Comparison of ENCODE assay signal across 8 cellular contexts in the genomic region with DNA sequence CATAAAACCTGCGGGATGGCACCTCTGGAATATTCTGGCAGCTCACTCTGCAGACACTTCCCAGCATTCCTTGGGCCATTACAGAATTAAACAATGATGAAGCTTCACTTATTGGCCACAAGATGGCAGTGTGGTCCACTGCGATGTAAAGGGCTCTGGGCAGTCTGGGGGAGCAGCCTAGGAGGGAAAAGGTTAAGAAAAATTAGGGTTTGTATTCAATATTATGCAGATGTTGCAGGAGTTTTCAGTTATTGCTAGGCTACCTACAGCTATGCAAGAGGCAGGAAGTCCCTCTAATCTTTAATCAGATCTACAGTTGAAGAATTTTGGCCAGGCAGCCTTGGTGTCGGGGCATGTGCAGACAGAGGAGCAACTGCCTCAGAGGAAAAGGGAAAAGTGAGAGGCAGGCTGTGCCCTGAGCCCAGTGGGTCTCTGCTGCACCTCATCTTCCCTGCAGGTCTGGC.
DNase-seq lines count a peak whose midpoint lies in the region; ATAC-seq, FAIRE-seq and TF ChIP-seq lines count a peak whose summit lies in the region.

No MANE protein-coding gene starts in this region.

- CTCF ChIA-PET in A549 (lab: Yijun Ruan, JAX), result interaction anchor here (0.6 to 4.6 kb wide), 24 partner anchors 10 to 295 kb away, joined by 3 to 25 read pairs (median 4); no protein-coding TSS in a partner anchor
- CTCF ChIA-PET in RWPE1 (lab: Yijun Ruan, JAX), result interaction anchor here (0.7 to 1.2 kb wide), 6 partner anchors 9 to 295 kb away, joined by 3 to 6 read pairs (median 3); no protein-coding TSS in a partner anchor

- no peaks in the 10 kb centered on the region for H3K4me1 ChIP-seq in A549
- no peaks in the 10 kb centered on the region for H3K4me1 ChIP-seq in upper lobe of right lung

- DNase-seq in A549 (ENCODE audit: low read depth in 1 of 2, low spot score in 1 of 2) (peak; percentile 38 to 71), ELR (ENCODE audit: low read depth) (peak; percentile 71), HuH-7.5 (ENCODE audit: low spot score) (peak; percentile 25), RWPE1 (ENCODE audit: low spot score) (peak; percentile 45), coronary artery (ENCODE audit: low spot score) (no peak), lung microvascular endothelial cell (ENCODE audit: low read depth in 2 of 2) (peak; percentile 75 to 81), upper lobe of right lung (no peak)

- TF ChIP-seq RAD21 in A549 (conservative IDR thresholded peaks at IDR 0.05 in 1 of 2, IDR thresholded peaks at IDR 0.05 in 1 of 2), result peak; percentile 51 to 66

- H3K4me2 ChIP-seq in A549, result no peak overlapping the region

- TF ChIP-seq EP300 in A549 (IDR thresholded peaks at IDR 0.05), result no peak

- 24% methylated on average over 3 of the region's 3 CpGs for WGBS in A549 (ENCODE audit: missing lambda C conversion rate)

- no peak overlapping the region for H3K4me3 ChIP-seq in A549
- H3K4me3 ChIP-seq in coronary artery, result no peak overlapping the region
- no peak overlapping the region for H3K4me3 ChIP-seq in upper lobe of right lung

- TF ChIP-seq CTCF in A549 (IDR thresholded peaks at IDR 0.05) (peak; percentile 64), RWPE1 (conservative IDR thresholded peaks at IDR 0.05; ENCODE audit: low read depth) (peak; percentile 90), coronary artery (IDR thresholded peaks at IDR 0.05) (peak; percentile 62), upper lobe of right lung (IDR thresholded peaks at IDR 0.05) (peak; percentile 75)

- H3K36me3 ChIP-seq in upper lobe of right lung, result no peaks in the 10 kb centered on the region

- POLR2A ChIA-PET in A549 (lab: Yijun Ruan, JAX) (no interaction called here), RWPE1 (lab: Yijun Ruan, JAX; ENCODE audit: low non-redundant PET) (no interaction called here)

- no peak for TF ChIP-seq POLR2A in A549 (IDR thresholded peaks at IDR 0.05; ENCODE audit: low read length)

- intact Hi-C loops in upper lobe of right lung (cut with DNase I), result no loop called here

- peaks cover 3% of the 10 kb centered on the region for H3K27me3 ChIP-seq in upper lobe of right lung

- no peaks in the 10 kb centered on the region for H3K9me3 ChIP-seq in A549
- no peaks in the 10 kb centered on the region for H3K9me3 ChIP-seq in upper lobe of right lung

- no peak for FAIRE-seq in A549 (lab: Jason Lieb, UNC)

- H3K27ac ChIP-seq in A549 (no peak overlapping the region), RWPE1 (no peak overlapping the region), coronary artery (no peak overlapping the region), upper lobe of right lung (no peak overlapping the region)

- ATAC-seq in A549 (peak; percentile 75 to 94), GM21786 (IDR thresholded peaks at IDR 0.05; ENCODE audit: unreplicated experiment) (peak; percentile 92), upper lobe of right lung (peak; percentile 92)

TF ChIP-seq in A549, 52 proteins besides CTCF, POLR2A, EP300 and RAD21:
- TF ChIP-seq CBX8 (IDR thresholded peaks at IDR 0.05), result no peak
- TF ChIP-seq SMC3 (IDR thresholded peaks at IDR 0.05), result peak; percentile 28; the same call in 1 of the 3 replicates
- TF ChIP-seq SREBF2 (IDR thresholded peaks at IDR 0.05), result no peak
- TF ChIP-seq NFE2L2 (conservative IDR thresholded peaks at IDR 0.05; ENCODE audit: low read length), result no peak
- no peak for TF ChIP-seq CEBPB (IDR thresholded peaks at IDR 0.05)
TF ChIP-seq in A549: peak in this region for 1.

Comparison
In these comparisons a context has a peak if more than half of its experiments do, and no peak if none do; other contexts are left out.
1. DNase-seq: peak in A549 (2 of 2), ELR (single experiment), HuH-7.5 (single experiment), RWPE1 (single experiment) and lung microvascular endothelial cell (2 of 2); none in coronary artery (single experiment) and upper lobe of right lung (single experiment).
2. Peak in every context shown above with its lines, with median percentiles within 50 percentile points of each other: ATAC-seq and CTCF ChIP-seq.